1 cellular context compared by ENCODE assay signal in genomic region chr3:160133757-160134156, GRCh38.
TF ChIP-seq lines count a peak whose summit lies in the region.

No MANE protein-coding gene starts in this region.

TF ChIP-seq in WTC11, 78 proteins besides CTCF, POLR2A, EP300 and RAD21 (continued from another document):
- TF ChIP-seq ZNF425 (CRISPR knock-in tag; conservative IDR thresholded peaks at IDR 0.05) (no peak), SOX15 (CRISPR knock-in tag; IDR thresholded peaks at IDR 0.05) (no peak)
TF ChIP-seq in WTC11: peak in this region for 2.
